In the genomic region with DNA sequence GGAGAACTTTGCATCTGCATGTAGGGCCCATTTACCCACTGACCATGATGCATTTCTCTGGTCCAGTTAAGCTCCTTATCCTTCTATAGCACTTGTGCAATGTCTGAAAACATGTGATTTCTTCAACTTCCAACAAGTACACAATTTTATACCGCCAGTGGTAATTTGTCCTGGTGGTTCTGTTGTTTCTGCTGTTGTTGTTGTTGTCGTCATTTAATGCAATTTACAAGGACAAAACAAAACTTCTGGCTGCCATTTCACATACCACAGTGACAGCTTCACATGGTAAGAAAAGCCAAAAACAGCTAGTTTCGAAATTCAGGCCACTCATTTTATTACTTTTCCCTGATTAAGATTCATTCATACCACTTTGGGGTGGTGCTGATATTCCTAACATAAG, we compare ENCODE assay signal across 17 cellular contexts.
DNase-seq lines count a peak whose midpoint lies in the region; ATAC-seq, FAIRE-seq and TF ChIP-seq lines count a peak whose summit lies in the region.
"Had no signal": no experiment of that assay in that cellular context is flagged by ENCODE, and none has a peak within 500 bp of the region (broad histone marks: within the 10 kb centered on the region; RNA-seq: fewer than 3 reads in every experiment).

No MANE protein-coding gene starts in this region.

- H3K9ac ChIP-seq in astrocyte (ENCODE audit: low read length) (no peak overlapping the region), subcutaneous abdominal adipose tissue (ENCODE audit: low read length in 5 of 5) (no peak overlapping the region)

- H3K27ac Mint-ChIP-seq in activated CD4-positive, alpha-beta memory T cell treated with anti-CD3 and anti-CD28 coated beads, Interleukin-2, amount 10 ng/mL, durations not matched to agents 7 days and 5 days = peak overlapping the region; percentile 81
- H3K27ac Mint-ChIP-seq in activated CD4-positive, alpha-beta memory T cell treated with anti-CD3 and anti-CD28 coated beads for 36 hours = no peak overlapping the region
- peak overlapping the region; percentile 91 to 98 for H3K27ac Mint-ChIP-seq in natural killer cell treated with Interleukin-12 subunit alpha and Interleukin-12 subunit beta and Interleukin-15 and Interleukin-18, amount 100 ng/mL, for 72 hours
- H3K27ac Mint-ChIP-seq in natural killer cell (no peak overlapping the region), astrocyte (ENCODE audit: unreplicated experiment) (no peak overlapping the region)

- H3K27me3 ChIP-seq in astrocyte (ENCODE audit: insufficient read depth, low read length) = no peaks in the 10 kb centered on the region
- H3K27me3 ChIP-seq in subcutaneous abdominal adipose tissue (ENCODE audit: control insufficient read depth in 5 of 5, insufficient read depth in 4 of 5, low read length in 5 of 5) = peaks cover 0 to 6% (median 2%) of the 10 kb centered on the region in 5 donors

- H3K27ac ChIP-seq in astrocyte (ENCODE audit: low read depth, low read length) = no peak overlapping the region
- H3K27ac ChIP-seq in subcutaneous abdominal adipose tissue (ENCODE audit: low read depth, low read length) = peak overlapping the region; percentile 15
- no peak overlapping the region for H3K27ac ChIP-seq in substantia nigra (ENCODE audit: low read depth, low read length, poor library complexity, severe bottlenecking)

- no peak for DNase-seq in activated CD4-positive, alpha-beta memory T cell treated with anti-CD3 and anti-CD28 coated beads, Interleukin-2, amount 10 ng/mL, durations not matched to agents 7 days and 5 days
- no peak for DNase-seq in activated CD4-positive, alpha-beta memory T cell treated with anti-CD3 and anti-CD28 coated beads for 36 hours
- DNase-seq in natural killer cell treated with Interleukin-12 subunit alpha and Interleukin-12 subunit beta and Interleukin-15 and Interleukin-18, amount 100 ng/mL, for 72 hours (ENCODE audit: low spot score) = no peak
- DNase-seq in natural killer cell = no peak
- no peak for DNase-seq in astrocyte (ENCODE audit: low read depth)
- DNase-seq in substantia nigra (lab: John Stamatoyannopoulos, UW) = no peak
- no peak for DNase-seq in NOMO-1 treated with DMSO at 0.1 percent for 48 hours (lab: John Stamatoyannopoulos, UW; ENCODE audit: unreplicated experiment)
- DNase-seq: Caco-2, KBM-7, NCI-H1436, NCI-H2029, NCI-H2171 treated with DMSO at 0.1 percent for 48 hours had no signal

- peak; percentile 89 for FAIRE-seq in astrocyte (lab: Jason Lieb, UNC)
- FAIRE-seq: GM12892, H1 had no signal

- no peaks in the 10 kb centered on the region for H3K27me3 Mint-ChIP-seq in activated CD4-positive, alpha-beta memory T cell treated with anti-CD3 and anti-CD28 coated beads, Interleukin-2, amount 10 ng/mL, durations not matched to agents 7 days and 5 days
- H3K27me3 Mint-ChIP-seq in activated CD4-positive, alpha-beta memory T cell treated with anti-CD3 and anti-CD28 coated beads for 36 hours = no peaks in the 10 kb centered on the region
- H3K27me3 Mint-ChIP-seq in natural killer cell treated with Interleukin-12 subunit alpha and Interleukin-12 subunit beta and Interleukin-15 and Interleukin-18, amount 100 ng/mL, for 72 hours = peaks cover 0 to 8% of the 10 kb centered on the region in 2 donors
- H3K27me3 Mint-ChIP-seq in natural killer cell (ENCODE audit: low read depth in 2 of 2) = peaks cover 0 to 16% of the 10 kb centered on the region in 2 donors
- H3K27me3 Mint-ChIP-seq in astrocyte (ENCODE audit: low read depth, unreplicated experiment) = no peaks in the 10 kb centered on the region

- H3K9me3 ChIP-seq in astrocyte (ENCODE audit: insufficient read depth, low read depth, low read length) = no peaks in the 10 kb centered on the region
- H3K9me3 ChIP-seq in subcutaneous abdominal adipose tissue (ENCODE audit: control insufficient read depth in 5 of 5, low read length in 5 of 5) = no peaks in the 10 kb centered on the region
- H3K9me3 ChIP-seq: Caco-2 had no signal

- H3K4me3 Mint-ChIP-seq in activated CD4-positive, alpha-beta memory T cell treated with anti-CD3 and anti-CD28 coated beads, Interleukin-2, amount 10 ng/mL, durations not matched to agents 7 days and 5 days = no peak overlapping the region
- no peak overlapping the region for H3K4me3 Mint-ChIP-seq in activated CD4-positive, alpha-beta memory T cell treated with anti-CD3 and anti-CD28 coated beads for 36 hours
- peak overlapping the region; percentile 85 for H3K4me3 Mint-ChIP-seq in natural killer cell treated with Interleukin-12 subunit alpha and Interleukin-12 subunit beta and Interleukin-15 and Interleukin-18, amount 100 ng/mL, for 72 hours
- H3K4me3 Mint-ChIP-seq in natural killer cell = no peak overlapping the region
- H3K4me3 Mint-ChIP-seq in astrocyte (ENCODE audit: unreplicated experiment) = no peak overlapping the region

- H3K9me3 Mint-ChIP-seq in activated CD4-positive, alpha-beta memory T cell treated with anti-CD3 and anti-CD28 coated beads, Interleukin-2, amount 10 ng/mL, durations not matched to agents 7 days and 5 days = no peaks in the 10 kb centered on the region
- no peaks in the 10 kb centered on the region for H3K9me3 Mint-ChIP-seq in activated CD4-positive, alpha-beta memory T cell treated with anti-CD3 and anti-CD28 coated beads for 36 hours
- H3K9me3 Mint-ChIP-seq in natural killer cell treated with Interleukin-12 subunit alpha and Interleukin-12 subunit beta and Interleukin-15 and Interleukin-18, amount 100 ng/mL, for 72 hours = no peaks in the 10 kb centered on the region
- H3K9me3 Mint-ChIP-seq in natural killer cell = no peaks in the 10 kb centered on the region
- H3K9me3 Mint-ChIP-seq in astrocyte (ENCODE audit: unreplicated experiment) = no peaks in the 10 kb centered on the region
- H3K9me3 Mint-ChIP-seq: CD4-positive, CD25-positive, alpha-beta regulatory T cell had no signal

- H3K36me3 ChIP-seq in astrocyte (ENCODE audit: insufficient read depth, low read length) (no peaks in the 10 kb centered on the region), subcutaneous abdominal adipose tissue (ENCODE audit: control insufficient read depth in 5 of 5, insufficient read depth in 5 of 5, low read length in 5 of 5) (no peaks in the 10 kb centered on the region)

- peaks cover 11% of the 10 kb centered on the region for H3K4me1 ChIP-seq in astrocyte (ENCODE audit: insufficient read depth, low read length)
- H3K4me1 ChIP-seq in subcutaneous abdominal adipose tissue (ENCODE audit: control insufficient read depth in 5 of 5, insufficient read depth in 5 of 5, low read length in 5 of 5) = peaks cover 0 to 6% (median 0%) of the 10 kb centered on the region in 5 donors
- H3K4me1 ChIP-seq: Caco-2 had no signal

- H3K4me2 ChIP-seq in astrocyte (ENCODE audit: low read length) = no peak overlapping the region

- peaks cover 62% of the 10 kb centered on the region for H3K4me1 Mint-ChIP-seq in activated CD4-positive, alpha-beta memory T cell treated with anti-CD3 and anti-CD28 coated beads, Interleukin-2, amount 10 ng/mL, durations not matched to agents 7 days and 5 days
- peaks cover 43% of the 10 kb centered on the region for H3K4me1 Mint-ChIP-seq in activated CD4-positive, alpha-beta memory T cell treated with anti-CD3 and anti-CD28 coated beads for 36 hours (ENCODE audit: low read depth)
- H3K4me1 Mint-ChIP-seq in natural killer cell treated with Interleukin-12 subunit alpha and Interleukin-12 subunit beta and Interleukin-15 and Interleukin-18, amount 100 ng/mL, for 72 hours (ENCODE audit: low read depth in 2 of 2) = peaks cover 29 to 31% of the 10 kb centered on the region in 2 donors
- H3K4me1 Mint-ChIP-seq in natural killer cell (no peaks in the 10 kb centered on the region), astrocyte (ENCODE audit: low read depth, unreplicated experiment) (peaks cover 15% of the 10 kb centered on the region)

- POLR2A ChIA-PET in activated CD4-positive, alpha-beta memory T cell treated with anti-CD3 and anti-CD28 coated beads, Interleukin-2, amount 10 ng/mL, durations not matched to agents 7 days and 5 days (lab: Charles Lee) = interaction anchor here (1.2 to 1.7 kb wide), 3 partner anchors 91 to 545 kb away, joined by 3 to 7 read pairs (median 5); no protein-coding TSS in a partner anchor
- POLR2A ChIA-PET in activated CD4-positive, alpha-beta memory T cell treated with anti-CD3 and anti-CD28 coated beads for 36 hours (lab: Charles Lee) = interaction anchor here (1.5 kb wide), 2 partner anchors 92 to 211 kb away, joined by 3 to 4 read pairs; no protein-coding TSS in a partner anchor

- CTCF ChIA-PET in activated CD4-positive, alpha-beta memory T cell treated with anti-CD3 and anti-CD28 coated beads, Interleukin-2, amount 10 ng/mL, durations not matched to agents 7 days and 5 days (lab: Charles Lee) = interaction anchor here (1.9 to 6.0 kb wide), 2 partner anchors 34 to 119 kb away, joined by 8 to 36 read pairs; no protein-coding TSS in a partner anchor
- CTCF ChIA-PET in activated CD4-positive, alpha-beta memory T cell treated with anti-CD3 and anti-CD28 coated beads for 36 hours (lab: Charles Lee) = interaction anchor here (1.4 to 2.6 kb wide), 4 partner anchors 34 to 122 kb away, joined by 4 to 11 read pairs (median 8); no protein-coding TSS in a partner anchor

- H3K4me3 ChIP-seq in astrocyte (ENCODE audit: insufficient read depth, low read depth, low read length) (no peak overlapping the region), subcutaneous abdominal adipose tissue (ENCODE audit: low read depth in 1 of 5, low read length in 5 of 5) (no peak overlapping the region)
- H3K4me3 ChIP-seq: PC-9 had no signal

- no peaks in the 10 kb centered on the region for H4K20me1 ChIP-seq in astrocyte (ENCODE audit: insufficient read depth, low read length)

- no peak for ATAC-seq in natural killer cell treated with Interleukin-12 subunit alpha and Interleukin-12 subunit beta and Interleukin-15 and Interleukin-18, amount 100 ng/mL, for 72 hours
- ATAC-seq in natural killer cell = no peak

- H3K79me2 ChIP-seq in astrocyte (ENCODE audit: insufficient read depth, low read length) = no peaks in the 10 kb centered on the region

- H3K36me3 Mint-ChIP-seq in activated CD4-positive, alpha-beta memory T cell treated with anti-CD3 and anti-CD28 coated beads, Interleukin-2, amount 10 ng/mL, durations not matched to agents 7 days and 5 days (ENCODE audit: low read depth) = peaks cover 4% of the 10 kb centered on the region
- no peaks in the 10 kb centered on the region for H3K36me3 Mint-ChIP-seq in activated CD4-positive, alpha-beta memory T cell treated with anti-CD3 and anti-CD28 coated beads for 36 hours
- no peaks in the 10 kb centered on the region for H3K36me3 Mint-ChIP-seq in natural killer cell treated with Interleukin-12 subunit alpha and Interleukin-12 subunit beta and Interleukin-15 and Interleukin-18, amount 100 ng/mL, for 72 hours
- H3K36me3 Mint-ChIP-seq in natural killer cell (no peaks in the 10 kb centered on the region), astrocyte (ENCODE audit: low read depth, unreplicated experiment) (no peaks in the 10 kb centered on the region)
- H3K36me3 Mint-ChIP-seq: CD4-positive, CD25-positive, alpha-beta regulatory T cell had no signal

- intact Hi-C loops in activated CD4-positive, alpha-beta memory T cell treated with anti-CD3 and anti-CD28 coated beads for 36 hours (cut with micrococcal nuclease) = loop anchor here (5.0 kb wide), 1 partner anchor 249 kb away; no protein-coding TSS in a partner anchor
- intact Hi-C loops in natural killer cell (cut with micrococcal nuclease) = no loop called here

- no peak overlapping the region for H2AFZ ChIP-seq in astrocyte (ENCODE audit: low read depth, low read length)
- H2AFZ ChIP-seq: PC-9 had no signal

- TF ChIP-seq CTCF in natural killer cell (IDR thresholded peaks at IDR 0.05) (no peak), astrocyte (IDR thresholded peaks at IDR 0.05; ENCODE audit: insufficient read depth, low read depth, low read length) (no peak)

Comparison
In these comparisons a context has a peak if more than half of its experiments do, and no peak if none do; other contexts are left out.
1. H3K27ac Mint-ChIP-seq: peak in activated CD4-positive, alpha-beta memory T cell treated with anti-CD3 and anti-CD28 coated beads, Interleukin-2, amount 10 ng/mL, durations not matched to agents 7 days and 5 days (single experiment) and natural killer cell treated with Interleukin-12 subunit alpha and Interleukin-12 subunit beta and Interleukin-15 and Interleukin-18, amount 100 ng/mL, for 72 hours (2 of 2); none in activated CD4-positive, alpha-beta memory T cell treated with anti-CD3 and anti-CD28 coated beads for 36 hours (single experiment), natural killer cell (0 of 2) and astrocyte (single experiment).